Comparison of ENCODE assay signal across 13 cellular contexts in genomic region chr1:23578997-23579363, GRCh38. TPM values are rescaled to one million over a fixed set of nuclear protein-coding genes. Genes with fewer than 3 reads are reported as not detected.
DNase-seq lines count a peak whose midpoint lies in the region; ATAC-seq and TF ChIP-seq lines count a peak whose summit lies in the region.
"Had no signal": no experiment of that assay in that cellular context is flagged by ENCODE, and none has a peak within 500 bp of the region (broad histone marks: within the 10 kb centered on the region; RNA-seq: fewer than 3 reads in every experiment).

No MANE protein-coding gene starts in this region.

- no peaks in the 10 kb centered on the region for H3K27me3 ChIP-seq in adipocyte (replicated peaks; ENCODE audit: control insufficient read depth, insufficient read depth, low read length)

- peak overlapping the region; percentile 98 for H3K27ac Mint-ChIP-seq in osteocyte (ENCODE audit: unreplicated experiment)
- H3K27ac Mint-ChIP-seq: CD14-positive monocyte; natural killer cell treated with Interleukin-12 subunit alpha and Interleukin-12 subunit beta and Interleukin-15 and Interleukin-18, amount 100 ng/mL, for 72 hours had no signal

- peaks cover 2% of the 10 kb centered on the region for H3K36me3 Mint-ChIP-seq in osteocyte (ENCODE audit: unreplicated experiment)
- H3K36me3 Mint-ChIP-seq: CD14-positive monocyte; natural killer cell treated with Interleukin-12 subunit alpha and Interleukin-12 subunit beta and Interleukin-15 and Interleukin-18, amount 100 ng/mL, for 72 hours had no signal

- ATAC-seq in HG03039 (IDR thresholded peaks at IDR 0.05; ENCODE audit: unreplicated experiment): no peak
- ATAC-seq: natural killer cell treated with Interleukin-12 subunit alpha and Interleukin-12 subunit beta and Interleukin-15 and Interleukin-18, amount 100 ng/mL, for 72 hours had no signal

- H3K36me3 ChIP-seq in adipocyte (ENCODE audit: control insufficient read depth, insufficient read depth, low read length, severe bottlenecking): no peaks in the 10 kb centered on the region

- H3K9ac ChIP-seq in adipocyte (ENCODE audit: low read length): peak overlapping the region; percentile 86

- peaks cover 6% of the 10 kb centered on the region for H3K9me3 Mint-ChIP-seq in osteocyte (ENCODE audit: unreplicated experiment)
- H3K9me3 Mint-ChIP-seq: natural killer cell treated with Interleukin-12 subunit alpha and Interleukin-12 subunit beta and Interleukin-15 and Interleukin-18, amount 100 ng/mL, for 72 hours had no signal

- H3K9me3 ChIP-seq in adipocyte (ENCODE audit: control insufficient read depth, low read length): peaks cover 2% of the 10 kb centered on the region

- TF ChIP-seq CTCF in osteocyte (IDR thresholded peaks at IDR 0.05): no peak

- peak; percentile 41 for DNase-seq in stimulated activated CD4-positive, alpha-beta T cell treated with anti-CD3 and anti-CD28 coated beads, Interleukin-15, amount 100 ng/mL, for 24 hours
- no peak for DNase-seq in stimulated activated CD4-positive, alpha-beta T cell treated with anti-CD3 and anti-CD28 coated beads, Interleukin-12 subunit alpha, Interleukin-12 subunit beta, amount 100 ng/mL, for 4 hours
- DNase-seq in adipocyte (ENCODE audit: low read depth) (no peak), osteocyte (ENCODE audit: extremely low spot score, unreplicated experiment) (no peak), SIG-M5 treated with dmso at 0.1 percent for 504 hours (lab: John Stamatoyannopoulos, UW; ENCODE audit: unreplicated experiment) (no peak), COLO829 (ENCODE audit: low spot score) (no peak), Kasumi-1 (lab: John Stamatoyannopoulos, UW) (no peak)
- DNase-seq: activated naive CD4-positive, alpha-beta T cell treated with anti-CD3 and anti-CD28 coated beads, Interleukin-2, amount 50 U/mL, for 16 hours; NK-92 treated with Interleukin-12 subunit alpha and Interleukin-12 subunit beta, amount 100 ng/mL, for 24 hours; stimulated activated CD8-positive, alpha-beta memory T cell treated with anti-CD3 and anti-CD28 coated beads, Interleukin-4, amount 100 ng/mL, for 48 hours had no signal

- peaks cover 58% of the 10 kb centered on the region for H3K4me1 Mint-ChIP-seq in osteocyte (ENCODE audit: unreplicated experiment)

- no peak overlapping the region for H3K4me3 Mint-ChIP-seq in osteocyte (ENCODE audit: unreplicated experiment)
- H3K4me3 Mint-ChIP-seq: CD14-positive monocyte; natural killer cell treated with Interleukin-12 subunit alpha and Interleukin-12 subunit beta and Interleukin-15 and Interleukin-18, amount 100 ng/mL, for 72 hours had no signal

- peaks cover 41% of the 10 kb centered on the region for H3K4me1 ChIP-seq in adipocyte (ENCODE audit: control insufficient read depth, insufficient read depth, low read length)

- no peaks in the 10 kb centered on the region for H3K27me3 Mint-ChIP-seq in osteocyte (ENCODE audit: unreplicated experiment)

- no peak overlapping the region for H3K4me3 ChIP-seq in adipocyte (ENCODE audit: low read length)

RNA-seq across cellular contexts. Expression of gene ID3, which starts 19.7 kb away (rescaled TPM):
- 73.5 and 86.9 TPM in 2 replicates for total RNA-seq in osteocyte

RNA-seq across cellular contexts. Expression of gene E2F2, which starts 47.9 kb away (rescaled TPM):
- 1.3 TPM in 2 replicates for total RNA-seq in osteocyte
